9 cellular contexts compared by ENCODE assay signal in genomic region chr5:58294598-58295298, GRCh38.
A peak's percentile ranks its signal among the peaks of the same experiment; 100 is the strongest.
DNase-seq lines count a peak whose midpoint lies in the region; ATAC-seq, FAIRE-seq and TF ChIP-seq lines count a peak whose summit lies in the region.
"Had no signal": no experiment of that assay in that cellular context is flagged by ENCODE, and none has a peak within 500 bp of the region (broad histone marks: within the 10 kb centered on the region; RNA-seq: fewer than 3 reads in every experiment).

No MANE protein-coding gene starts in this region.

- H3K4me3 Mint-ChIP-seq in activated CD8-positive, alpha-beta T cell treated with anti-CD3 and anti-CD28 coated beads for 36 hours: no peak overlapping the region
- H3K4me3 Mint-ChIP-seq in activated CD8-positive, alpha-beta T cell treated with anti-CD3 and anti-CD28 coated beads, Interleukin-2, amount 10 ng/mL, durations not matched to agents 7 days and 5 days: no peak overlapping the region
- H3K4me3 Mint-ChIP-seq in astrocyte (ENCODE audit: unreplicated experiment): no peak overlapping the region

- peaks cover 2% of the 10 kb centered on the region for H3K27me3 Mint-ChIP-seq in activated CD8-positive, alpha-beta T cell treated with anti-CD3 and anti-CD28 coated beads for 36 hours
- H3K27me3 Mint-ChIP-seq in activated CD8-positive, alpha-beta T cell treated with anti-CD3 and anti-CD28 coated beads, Interleukin-2, amount 10 ng/mL, durations not matched to agents 7 days and 5 days (ENCODE audit: low read depth): no peaks in the 10 kb centered on the region
- H3K27me3 Mint-ChIP-seq in astrocyte (ENCODE audit: low read depth, unreplicated experiment): no peaks in the 10 kb centered on the region

- ATAC-seq in activated CD8-positive, alpha-beta T cell treated with anti-CD3 and anti-CD28 coated beads for 36 hours: peak; percentile 82
- ATAC-seq in activated CD8-positive, alpha-beta T cell treated with anti-CD3 and anti-CD28 coated beads, Interleukin-2, amount 10 ng/mL, durations not matched to agents 7 days and 5 days: no peak
- ATAC-seq in HG02981 (IDR thresholded peaks at IDR 0.05; ENCODE audit: unreplicated experiment): peak; percentile 60
- ATAC-seq in GM18517 (IDR thresholded peaks at IDR 0.05; ENCODE audit: unreplicated experiment): no peak

- H4K20me1 ChIP-seq in astrocyte (ENCODE audit: insufficient read depth, low read length): no peaks in the 10 kb centered on the region

- peak overlapping the region; percentile 30 for H2AFZ ChIP-seq in astrocyte (ENCODE audit: low read depth, low read length)

- H3K27me3 ChIP-seq in astrocyte (ENCODE audit: insufficient read depth, low read length) (no peaks in the 10 kb centered on the region), spleen (replicated peaks in 1 of 7) (no peaks in the 10 kb centered on the region), adrenal gland (no peaks in the 10 kb centered on the region)

- TF ChIP-seq CTCF in activated CD8-positive, alpha-beta T cell treated with anti-CD3 and anti-CD28 coated beads for 36 hours (IDR thresholded peaks at IDR 0.05): no peak
- TF ChIP-seq CTCF in astrocyte (IDR thresholded peaks at IDR 0.05; ENCODE audit: insufficient read depth, low read depth, low read length) (no peak), spleen (IDR thresholded peaks at IDR 0.05 in 8 of 11, conservative IDR thresholded peaks at IDR 0.05 in 3 of 11) (no peak), adrenal gland (IDR thresholded peaks at IDR 0.05) (no peak)

- POLR2A ChIA-PET in activated CD8-positive, alpha-beta T cell treated with anti-CD3 and anti-CD28 coated beads for 36 hours (lab: Charles Lee): interaction anchor here (0.6 kb wide), 1 partner anchor 38 kb away, joined by 3 read pairs; no protein-coding TSS in a partner anchor
- POLR2A ChIA-PET in activated CD8-positive, alpha-beta T cell treated with anti-CD3 and anti-CD28 coated beads, Interleukin-2, amount 10 ng/mL, durations not matched to agents 7 days and 5 days (lab: Charles Lee): no interaction called here

- no peak for TF ChIP-seq POLR2A in spleen (IDR thresholded peaks at IDR 0.05)
- no peak for TF ChIP-seq POLR2A in adrenal gland (IDR thresholded peaks at IDR 0.05)

- no peaks in the 10 kb centered on the region for H3K9me3 ChIP-seq in astrocyte (ENCODE audit: insufficient read depth, low read depth, low read length)
- peaks cover 0 to 3% (median 0%) of the 10 kb centered on the region in 8 donors for H3K9me3 ChIP-seq in spleen
- H3K9me3 ChIP-seq in adrenal gland (replicated peaks in 1 of 3): no peaks in the 10 kb centered on the region

- H3K27ac ChIP-seq in astrocyte (ENCODE audit: low read depth, low read length) (no peak overlapping the region), spleen (peak overlapping the region in 7 of 8 donors; percentile 63 to 80 (median 73)), adrenal gland (no peak overlapping the region)

- no peaks in the 10 kb centered on the region for H3K79me2 ChIP-seq in astrocyte (ENCODE audit: insufficient read depth, low read length)

- H3K36me3 ChIP-seq in astrocyte (ENCODE audit: insufficient read depth, low read length) (no peaks in the 10 kb centered on the region), spleen (no peaks in the 10 kb centered on the region), adrenal gland (replicated peaks in 1 of 2) (no peaks in the 10 kb centered on the region)

- H3K4me1 ChIP-seq in astrocyte (ENCODE audit: insufficient read depth, low read length) (peaks cover 3% of the 10 kb centered on the region), spleen (peaks cover 0 to 8% (median 0%) of the 10 kb centered on the region in 6 donors), adrenal gland (replicated peaks in 1 of 2) (no peaks in the 10 kb centered on the region)

- peaks cover 10% of the 10 kb centered on the region for H3K4me1 Mint-ChIP-seq in activated CD8-positive, alpha-beta T cell treated with anti-CD3 and anti-CD28 coated beads for 36 hours (ENCODE audit: low read depth)
- no peaks in the 10 kb centered on the region for H3K4me1 Mint-ChIP-seq in activated CD8-positive, alpha-beta T cell treated with anti-CD3 and anti-CD28 coated beads, Interleukin-2, amount 10 ng/mL, durations not matched to agents 7 days and 5 days (ENCODE audit: low read depth)
- H3K4me1 Mint-ChIP-seq in astrocyte (ENCODE audit: low read depth, unreplicated experiment): peaks cover 7% of the 10 kb centered on the region

- H3K27ac Mint-ChIP-seq in activated CD8-positive, alpha-beta T cell treated with anti-CD3 and anti-CD28 coated beads for 36 hours: no peak overlapping the region
- H3K27ac Mint-ChIP-seq in activated CD8-positive, alpha-beta T cell treated with anti-CD3 and anti-CD28 coated beads, Interleukin-2, amount 10 ng/mL, durations not matched to agents 7 days and 5 days: no peak overlapping the region
- H3K27ac Mint-ChIP-seq in astrocyte (ENCODE audit: unreplicated experiment): peak overlapping the region; percentile 1

- H3K36me3 Mint-ChIP-seq in activated CD8-positive, alpha-beta T cell treated with anti-CD3 and anti-CD28 coated beads for 36 hours (ENCODE audit: low read depth): no peaks in the 10 kb centered on the region
- H3K36me3 Mint-ChIP-seq in activated CD8-positive, alpha-beta T cell treated with anti-CD3 and anti-CD28 coated beads, Interleukin-2, amount 10 ng/mL, durations not matched to agents 7 days and 5 days (ENCODE audit: low read depth): no peaks in the 10 kb centered on the region
- H3K36me3 Mint-ChIP-seq in astrocyte (ENCODE audit: low read depth, unreplicated experiment): no peaks in the 10 kb centered on the region

- no peak for DNase-seq in activated CD8-positive, alpha-beta T cell treated with anti-CD3 and anti-CD28 coated beads for 36 hours
- DNase-seq in activated CD8-positive, alpha-beta T cell treated with anti-CD3 and anti-CD28 coated beads, Interleukin-2, amount 10 ng/mL, durations not matched to agents 7 days and 5 days: no peak
- DNase-seq in astrocyte (ENCODE audit: low read depth) (peak; percentile 41), spleen (no peak), adrenal gland (no peak), epidermal melanocyte (ENCODE audit: insufficient read length, low spot score) (no peak)
- DNase-seq: hypothalamus had no signal

- 1 to 26% (median 14%) methylated on average over 1 of the region's 1 CpG for WGBS in spleen, 5 donors
- WGBS in adrenal gland, 4 donors: 24 to 62% (median 58%) methylated on average over 1 of the region's 1 CpG

- FAIRE-seq in astrocyte (lab: Jason Lieb, UNC): no peak

- no peak overlapping the region for H3K9ac ChIP-seq in astrocyte (ENCODE audit: low read length)

- H3K4me2 ChIP-seq in astrocyte (ENCODE audit: low read length): peak overlapping the region; percentile 5

- H3K4me3 ChIP-seq in astrocyte (ENCODE audit: insufficient read depth, low read depth, low read length) (no peak overlapping the region), spleen (no peak overlapping the region), adrenal gland (no peak overlapping the region)

- CTCF ChIA-PET in activated CD8-positive, alpha-beta T cell treated with anti-CD3 and anti-CD28 coated beads for 36 hours (lab: Charles Lee): no interaction called here
- CTCF ChIA-PET in activated CD8-positive, alpha-beta T cell treated with anti-CD3 and anti-CD28 coated beads, Interleukin-2, amount 10 ng/mL, durations not matched to agents 7 days and 5 days (lab: Charles Lee): no interaction called here

- peaks cover 1% of the 10 kb centered on the region for H3K9me3 Mint-ChIP-seq in activated CD8-positive, alpha-beta T cell treated with anti-CD3 and anti-CD28 coated beads for 36 hours
- H3K9me3 Mint-ChIP-seq in activated CD8-positive, alpha-beta T cell treated with anti-CD3 and anti-CD28 coated beads, Interleukin-2, amount 10 ng/mL, durations not matched to agents 7 days and 5 days (ENCODE audit: insufficient read depth): no peaks in the 10 kb centered on the region
- peaks cover 4% of the 10 kb centered on the region for H3K9me3 Mint-ChIP-seq in astrocyte (ENCODE audit: unreplicated experiment)

- intact Hi-C loops in activated CD8-positive, alpha-beta T cell treated with anti-CD3 and anti-CD28 coated beads for 36 hours (cut with micrococcal nuclease): no loop called here
- intact Hi-C loops in spleen (cut with DNase I; ENCODE audit: low total_unique reads): no loop called here
- intact Hi-C loops in adrenal gland (cut with DNase I): no loop called here

Comparison
In these comparisons a context has a peak if more than half of its experiments do, and no peak if none do; other contexts are left out.
1. ATAC-seq: peak in activated CD8-positive, alpha-beta T cell treated with anti-CD3 and anti-CD28 coated beads for 36 hours (single experiment) and HG02981 (single experiment); none in activated CD8-positive, alpha-beta T cell treated with anti-CD3 and anti-CD28 coated beads, Interleukin-2, amount 10 ng/mL, durations not matched to agents 7 days and 5 days (single experiment) and GM18517 (single experiment).
2. H3K27ac ChIP-seq: peak in spleen (7 of 8); none in astrocyte (single experiment) and adrenal gland (0 of 5).